In the genomic region with DNA sequence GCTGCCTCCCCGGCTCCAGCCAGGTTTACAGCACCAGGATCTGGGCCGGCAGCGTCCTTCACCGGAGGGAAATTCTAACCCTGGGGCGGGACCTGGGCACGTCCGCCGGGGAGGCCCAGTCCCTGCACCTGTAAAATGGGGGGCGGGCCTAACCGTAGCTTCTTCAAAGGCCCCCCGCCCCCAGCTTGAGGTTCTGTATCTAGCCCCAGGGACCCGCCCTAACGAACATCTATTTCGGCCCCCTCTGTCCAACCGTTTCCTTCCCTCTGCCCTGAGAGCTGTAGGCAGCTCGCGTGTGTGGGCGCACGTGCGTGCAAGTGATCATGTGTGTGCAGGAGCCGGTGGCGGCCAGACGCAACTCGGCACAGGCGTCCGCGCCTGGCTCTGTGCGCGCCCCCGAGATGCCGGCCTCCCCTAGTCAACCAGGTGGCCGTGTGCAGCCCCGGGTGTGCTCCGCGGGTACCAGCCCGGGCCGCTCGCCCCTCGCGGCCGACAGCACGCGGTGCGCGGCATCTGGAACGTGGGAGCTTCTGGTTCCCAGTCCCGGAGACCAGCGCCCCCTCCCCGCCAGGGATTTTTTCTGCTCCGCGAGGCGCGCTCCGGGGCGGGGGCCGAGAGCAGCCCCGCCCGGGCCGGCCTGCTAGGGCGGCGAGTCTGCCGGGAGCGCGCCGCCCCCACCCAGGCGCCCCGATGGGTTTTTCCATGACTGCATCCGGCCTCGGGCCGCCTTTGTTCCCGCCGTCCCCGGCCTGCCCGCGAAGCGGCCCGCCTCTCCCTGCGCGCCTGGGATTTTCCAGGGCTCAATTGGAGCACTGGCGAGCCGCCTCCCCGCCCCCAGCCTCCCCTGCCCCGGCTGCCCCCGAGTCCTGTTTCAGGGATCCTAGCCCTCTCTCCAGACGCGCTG, we compare ENCODE assay signal across 1 cellular context.
TF ChIP-seq lines count a peak whose summit lies in the region.

No MANE protein-coding gene starts in this region.

TF ChIP-seq in HepG2, 621 proteins besides CTCF, POLR2A, EP300 and RAD21 (continued from another document and continues in another):
- TF ChIP-seq ZNF354B (CRISPR knock-in tag; IDR thresholded peaks at IDR 0.05) = no peak
- TF ChIP-seq ZBTB25 (CRISPR knock-in tag; IDR thresholded peaks at IDR 0.05) = 0 out of 2 replicates have a peak, but pooled peaks have one; percentile 15
- 0 out of 2 replicates have a peak, but pooled peaks have one; percentile 32 for TF ChIP-seq PHF20 (CRISPR knock-in tag; IDR thresholded peaks at IDR 0.05)
- TF ChIP-seq ZNF788 (CRISPR knock-in tag; IDR thresholded peaks at IDR 0.05; ENCODE audit: borderline replicate concordance) = peak; percentile 72; the same call in 1 of the 2 replicates
- TF ChIP-seq, protein P1, sequence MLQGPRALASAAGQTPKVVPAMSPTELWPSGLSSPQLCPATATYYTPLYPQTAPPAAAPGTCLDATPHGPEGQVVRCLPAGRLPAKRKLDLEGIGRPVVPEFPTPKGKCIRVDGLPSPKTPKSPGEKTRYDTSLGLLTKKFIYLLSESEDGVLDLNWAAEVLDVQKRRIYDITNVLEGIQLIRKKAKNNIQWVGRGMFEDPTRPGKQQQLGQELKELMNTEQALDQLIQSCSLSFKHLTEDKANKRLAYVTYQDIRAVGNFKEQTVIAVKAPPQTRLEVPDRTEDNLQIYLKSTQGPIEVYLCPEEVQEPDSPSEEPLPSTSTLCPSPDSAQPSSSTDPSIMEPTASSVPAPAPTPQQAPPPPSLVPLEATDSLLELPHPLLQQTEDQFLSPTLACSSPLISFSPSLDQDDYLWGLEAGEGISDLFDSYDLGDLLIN (CRISPR knock-in tag; IDR thresholded peaks at IDR 0.05; ENCODE audit: borderline replicate concordance) = peak; percentile 35; the same call in 1 of the 2 replicates
- peak; percentile 90; the same call in 1 of the 2 replicates for TF ChIP-seq ZNF773 (CRISPR knock-in tag; IDR thresholded peaks at IDR 0.05; ENCODE audit: borderline replicate concordance)
- TF ChIP-seq, protein P2, sequence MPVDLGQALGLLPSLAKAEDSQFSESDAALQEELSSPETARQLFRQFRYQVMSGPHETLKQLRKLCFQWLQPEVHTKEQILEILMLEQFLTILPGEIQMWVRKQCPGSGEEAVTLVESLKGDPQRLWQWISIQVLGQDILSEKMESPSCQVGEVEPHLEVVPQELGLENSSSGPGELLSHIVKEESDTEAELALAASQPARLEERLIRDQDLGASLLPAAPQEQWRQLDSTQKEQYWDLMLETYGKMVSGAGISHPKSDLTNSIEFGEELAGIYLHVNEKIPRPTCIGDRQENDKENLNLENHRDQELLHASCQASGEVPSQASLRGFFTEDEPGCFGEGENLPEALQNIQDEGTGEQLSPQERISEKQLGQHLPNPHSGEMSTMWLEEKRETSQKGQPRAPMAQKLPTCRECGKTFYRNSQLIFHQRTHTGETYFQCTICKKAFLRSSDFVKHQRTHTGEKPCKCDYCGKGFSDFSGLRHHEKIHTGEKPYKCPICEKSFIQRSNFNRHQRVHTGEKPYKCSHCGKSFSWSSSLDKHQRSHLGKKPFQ (CRISPR knock-in tag; IDR thresholded peaks at IDR 0.05; ENCODE audit: insufficient replicate concordance) = peak; percentile 88
- no peak for TF ChIP-seq ZNF121 (CRISPR knock-in tag; IDR thresholded peaks at IDR 0.05)
- TF ChIP-seq ERF (CRISPR knock-in tag; IDR thresholded peaks at IDR 0.05) = peak; percentile 89
- TF ChIP-seq PCBP2 (optimal IDR thresholded peaks at IDR 0.05; ENCODE audit: low read depth, low read length, poor library complexity, severe bottlenecking) = no peak
- no peak for TF ChIP-seq MXI1 (IDR thresholded peaks at IDR 0.05; ENCODE audit: borderline replicate concordance, low read depth, low read length)
- peak; percentile 57; the same call in 1 of the 2 replicates for TF ChIP-seq RCOR2 (CRISPR knock-in tag; IDR thresholded peaks at IDR 0.05)
- TF ChIP-seq SP4 (CRISPR knock-in tag; IDR thresholded peaks at IDR 0.05) = peak; percentile 54; the same call in 1 of the 2 replicates
- TF ChIP-seq ZNF280B (CRISPR knock-in tag; IDR thresholded peaks at IDR 0.05; ENCODE audit: borderline replicate concordance) = peak; percentile 70
- no peak for TF ChIP-seq KAT2B (IDR thresholded peaks at IDR 0.05; ENCODE audit: borderline replicate concordance, low read depth, low read length)
- peak; percentile 53 for TF ChIP-seq ZNF781 (CRISPR knock-in tag; IDR thresholded peaks at IDR 0.05; ENCODE audit: borderline replicate concordance, not compliant biosample characterization)
- peak; percentile 90 for TF ChIP-seq MXD3 (CRISPR knock-in tag; IDR thresholded peaks at IDR 0.05)
- TF ChIP-seq ZNF160 (CRISPR knock-in tag; IDR thresholded peaks at IDR 0.05) = no peak
- TF ChIP-seq ZBTB46 (CRISPR knock-in tag; IDR thresholded peaks at IDR 0.05; ENCODE audit: borderline replicate concordance) = peak; percentile 64; the same call in 1 of the 2 replicates
- TF ChIP-seq MEIS1 (CRISPR knock-in tag; IDR thresholded peaks at IDR 0.05; ENCODE audit: borderline replicate concordance) = peak; percentile 74; the same call in 1 of the 2 replicates
- no peak for TF ChIP-seq PTBP1 (IDR thresholded peaks at IDR 0.05; ENCODE audit: low read depth, low read length, poor library complexity, severe bottlenecking)
- TF ChIP-seq POGZ (CRISPR knock-in tag; IDR thresholded peaks at IDR 0.05) = peak; percentile 53; the same call in 1 of the 2 replicates
- peak; percentile 69; the same call in 1 of the 2 replicates for TF ChIP-seq ZNF281 (CRISPR knock-in tag; IDR thresholded peaks at IDR 0.05; ENCODE audit: borderline replicate concordance)
- TF ChIP-seq ZNF567 (CRISPR knock-in tag; IDR thresholded peaks at IDR 0.05; ENCODE audit: borderline replicate concordance) = no peak
- no peak for TF ChIP-seq NCOR1 (IDR thresholded peaks at IDR 0.05; ENCODE audit: borderline replicate concordance, low read length)
- no peak for TF ChIP-seq ZNF326 (CRISPR knock-in tag; IDR thresholded peaks at IDR 0.05; ENCODE audit: borderline replicate concordance)
- peak; percentile 74; the same call in 1 of the 2 replicates for TF ChIP-seq PRDM4 (CRISPR knock-in tag; IDR thresholded peaks at IDR 0.05; ENCODE audit: borderline replicate concordance)
- no peak for TF ChIP-seq ZNF710 (CRISPR knock-in tag; IDR thresholded peaks at IDR 0.05; ENCODE audit: borderline replicate concordance)
- TF ChIP-seq NFRKB (IDR thresholded peaks at IDR 0.05) = no peak
- TF ChIP-seq ZNF672 (CRISPR knock-in tag; IDR thresholded peaks at IDR 0.05) = no peak; the same call in 1 of the 2 replicates
- TF ChIP-seq ZBTB7B (CRISPR knock-in tag; IDR thresholded peaks at IDR 0.05) = peak; percentile 58; the same call in 1 of the 2 replicates
- no peak for TF ChIP-seq NPAS2 (CRISPR knock-in tag; IDR thresholded peaks at IDR 0.05; ENCODE audit: borderline replicate concordance)
- TF ChIP-seq NCOA5 (CRISPR knock-in tag; IDR thresholded peaks at IDR 0.05) = no peak
- TF ChIP-seq, protein P3, sequence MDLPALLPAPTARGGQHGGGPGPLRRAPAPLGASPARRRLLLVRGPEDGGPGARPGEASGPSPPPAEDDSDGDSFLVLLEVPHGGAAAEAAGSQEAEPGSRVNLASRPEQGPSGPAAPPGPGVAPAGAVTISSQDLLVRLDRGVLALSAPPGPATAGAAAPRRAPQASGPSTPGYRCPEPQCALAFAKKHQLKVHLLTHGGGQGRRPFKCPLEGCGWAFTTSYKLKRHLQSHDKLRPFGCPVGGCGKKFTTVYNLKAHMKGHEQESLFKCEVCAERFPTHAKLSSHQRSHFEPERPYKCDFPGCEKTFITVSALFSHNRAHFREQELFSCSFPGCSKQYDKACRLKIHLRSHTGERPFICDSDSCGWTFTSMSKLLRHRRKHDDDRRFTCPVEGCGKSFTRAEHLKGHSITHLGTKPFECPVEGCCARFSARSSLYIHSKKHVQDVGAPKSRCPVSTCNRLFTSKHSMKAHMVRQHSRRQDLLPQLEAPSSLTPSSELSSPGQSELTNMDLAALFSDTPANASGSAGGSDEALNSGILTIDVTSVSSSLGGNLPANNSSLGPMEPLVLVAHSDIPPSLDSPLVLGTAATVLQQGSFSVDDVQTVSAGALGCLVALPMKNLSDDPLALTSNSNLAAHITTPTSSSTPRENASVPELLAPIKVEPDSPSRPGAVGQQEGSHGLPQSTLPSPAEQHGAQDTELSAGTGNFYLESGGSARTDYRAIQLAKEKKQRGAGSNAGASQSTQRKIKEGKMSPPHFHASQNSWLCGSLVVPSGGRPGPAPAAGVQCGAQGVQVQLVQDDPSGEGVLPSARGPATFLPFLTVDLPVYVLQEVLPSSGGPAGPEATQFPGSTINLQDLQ (CRISPR knock-in tag; IDR thresholded peaks at IDR 0.05) = peak; percentile 76
- peak; percentile 14 for TF ChIP-seq SRSF1 (optimal IDR thresholded peaks at IDR 0.05; ENCODE audit: low read depth, low read length)
